16 cellular contexts compared by ENCODE assay signal in genomic region chr1:216580538-216581057, GRCh38.
"Had no signal": no experiment of that assay in that cellular context is flagged by ENCODE, and none has a peak within 500 bp of the region (broad histone marks: within the 10 kb centered on the region; RNA-seq: fewer than 3 reads in every experiment).

No MANE protein-coding gene starts in this region.

- H3K4me3 ChIP-seq: heart left ventricle had no signal

- H3K9me3 ChIP-seq: heart left ventricle had no signal

- H3K36me3 ChIP-seq: heart left ventricle had no signal

- H3K27me3 ChIP-seq: heart left ventricle had no signal

- ATAC-seq: esophagus mucosa, heart left ventricle, left lobe of liver, natural killer cell, sciatic nerve had no signal

- H3K27ac ChIP-seq: heart left ventricle had no signal

- FAIRE-seq: endometrium, frontal cortex, urothelium cell line had no signal

- DNase-seq: effector memory CD4-positive, alpha-beta T cell; heart left ventricle; hippocampal formation; kidney glomerular epithelial cell; mammary epithelial cell; natural killer cell; posterior cingulate gyrus; stimulated activated CD4-positive, alpha-beta T cell treated with anti-CD3 and anti-CD28 coated beads, Interleukin-12 subunit alpha, Interleukin-12 subunit beta, amount 100 ng/mL, for 4 hours; stimulated activated naive CD4-positive, alpha-beta T cell treated with Interleukin-2 at 50 U/mL for 16 hours; trophoblast cell had no signal
